ENCODE assay signal across 1 cellular context in the genomic region with DNA sequence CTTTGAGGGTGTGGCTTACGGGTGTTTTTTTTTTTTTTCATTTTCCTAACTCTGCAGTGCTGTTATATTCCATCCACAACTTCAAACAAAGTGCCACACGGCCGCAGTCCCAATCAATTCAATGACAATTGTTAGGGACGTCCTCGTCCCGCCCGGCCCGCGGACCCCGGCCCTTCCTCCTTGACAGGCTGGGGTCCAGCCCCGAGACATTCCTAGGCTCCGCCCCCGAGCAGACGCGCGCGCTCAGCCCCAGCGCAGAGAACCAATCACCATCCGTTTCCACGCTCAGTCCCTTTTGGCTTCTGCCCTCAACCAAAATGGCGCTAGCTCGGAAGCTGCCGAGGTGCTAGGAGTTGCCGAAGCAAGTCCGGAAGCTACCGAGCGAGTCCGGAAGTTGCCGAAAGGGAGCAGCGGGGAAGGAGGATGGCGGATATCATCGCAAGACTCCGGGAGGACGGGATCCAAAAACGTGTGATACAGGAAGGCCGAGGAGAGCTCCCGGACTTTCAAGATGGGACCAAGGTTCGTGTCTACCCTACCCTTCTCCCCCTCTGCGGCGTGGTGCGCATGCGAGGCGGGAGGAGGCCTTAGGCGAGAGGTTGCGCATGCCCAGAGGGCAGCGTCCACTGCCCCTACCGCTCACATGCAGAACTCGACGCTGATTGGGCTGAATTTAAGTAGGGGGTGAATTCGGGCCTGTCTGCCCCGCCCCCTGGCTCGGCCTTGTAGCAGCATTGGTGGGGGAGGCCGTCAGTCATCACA.
TF ChIP-seq lines count a peak whose summit lies in the region.

TSS of gene AIP (plus strand) at position 291 of the 762 bp plus-strand sequence. CDS start at position 424, 133 bp downstream.

TF ChIP-seq in K562, 482 proteins besides CTCF, POLR2A, EP300 and RAD21 (continued from another document and continues in another):
- TF ChIP-seq, protein P1, sequence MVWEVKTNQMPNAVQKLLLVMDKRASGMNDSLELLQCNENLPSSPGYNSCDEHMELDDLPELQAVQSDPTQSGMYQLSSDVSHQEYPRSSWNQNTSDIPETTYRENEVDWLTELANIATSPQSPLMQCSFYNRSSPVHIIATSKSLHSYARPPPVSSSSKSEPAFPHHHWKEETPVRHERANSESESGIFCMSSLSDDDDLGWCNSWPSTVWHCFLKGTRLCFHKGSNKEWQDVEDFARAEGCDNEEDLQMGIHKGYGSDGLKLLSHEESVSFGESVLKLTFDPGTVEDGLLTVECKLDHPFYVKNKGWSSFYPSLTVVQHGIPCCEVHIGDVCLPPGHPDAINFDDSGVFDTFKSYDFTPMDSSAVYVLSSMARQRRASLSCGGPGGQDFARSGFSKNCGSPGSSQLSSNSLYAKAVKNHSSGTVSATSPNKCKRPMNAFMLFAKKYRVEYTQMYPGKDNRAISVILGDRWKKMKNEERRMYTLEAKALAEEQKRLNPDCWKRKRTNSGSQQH (CRISPR knock-in tag; IDR thresholded peaks at IDR 0.05) = no peak
- TF ChIP-seq FOXM1 (IDR thresholded peaks at IDR 0.05; ENCODE audit: low read depth) (no peak), FOXM1 (CRISPR knock-in tag; IDR thresholded peaks at IDR 0.05; ENCODE audit: low read depth) (peak; percentile 98), ARNT (IDR thresholded peaks at IDR 0.05) (peak; percentile 12 to 52; a peak in 1 of 4 replicates), ESRRA (IDR thresholded peaks at IDR 0.05; ENCODE audit: borderline replicate concordance, low read depth) (no peak), NCOA4 (IDR thresholded peaks at IDR 0.05; ENCODE audit: partially characterized antibody) (no peak), PHF8 (IDR thresholded peaks at IDR 0.05; ENCODE audit: borderline replicate concordance, low read length) (peak; percentile 70; the same call in 1 of the 2 replicates), HDAC2 (IDR thresholded peaks at IDR 0.05) (peak; percentile 84; the same call in 1 of the 2 replicates), KAT8 (IDR thresholded peaks at IDR 0.05; ENCODE audit: low read depth) (no peak), ZNF124 (CRISPR knock-in tag; IDR thresholded peaks at IDR 0.05) (peak; percentile 90; the same call in 1 of the 2 replicates), ADNP (tag; IDR thresholded peaks at IDR 0.05) (no peak), ELF1 (tag; IDR thresholded peaks at IDR 0.05) (peak; percentile 91), MLX (CRISPR knock-in tag; conservative IDR thresholded peaks at IDR 0.05) (peak in 1 of 2 experiments; percentile 97; a peak in 2 of 4 replicates), ZNF175 (CRISPR knock-in tag; IDR thresholded peaks at IDR 0.05; ENCODE audit: low read depth) (no peak), SMAD2 (IDR thresholded peaks at IDR 0.05; ENCODE audit: low read depth, low read length) (no peak), ETV5 (CRISPR knock-in tag; IDR thresholded peaks at IDR 0.05; ENCODE audit: low read depth) (peak; percentile 82; the same call in 1 of the 2 replicates), RBM22 (IDR thresholded peaks at IDR 0.05; ENCODE audit: low read depth, low read length, poor library complexity, severe bottlenecking) (no peak), TSHZ1 (CRISPR knock-in tag; IDR thresholded peaks at IDR 0.05) (no peak), RREB1 (CRISPR knock-in tag; IDR thresholded peaks at IDR 0.05) (no peak), NFIC (IDR thresholded peaks at IDR 0.05) (no peak), CBX5 (IDR thresholded peaks at IDR 0.05; ENCODE audit: borderline replicate concordance, low read depth) (no peak), TCF7L2 (IDR thresholded peaks at IDR 0.05; ENCODE audit: low read depth, low read length) (no peak), HMG20B (CRISPR knock-in tag; IDR thresholded peaks at IDR 0.05) (no peak), HDAC6 (IDR thresholded peaks at IDR 0.05; ENCODE audit: low read depth, low read length) (no peak), ZNF778 (CRISPR knock-in tag; IDR thresholded peaks at IDR 0.05) (no peak)
- TF ChIP-seq, protein P2, sequence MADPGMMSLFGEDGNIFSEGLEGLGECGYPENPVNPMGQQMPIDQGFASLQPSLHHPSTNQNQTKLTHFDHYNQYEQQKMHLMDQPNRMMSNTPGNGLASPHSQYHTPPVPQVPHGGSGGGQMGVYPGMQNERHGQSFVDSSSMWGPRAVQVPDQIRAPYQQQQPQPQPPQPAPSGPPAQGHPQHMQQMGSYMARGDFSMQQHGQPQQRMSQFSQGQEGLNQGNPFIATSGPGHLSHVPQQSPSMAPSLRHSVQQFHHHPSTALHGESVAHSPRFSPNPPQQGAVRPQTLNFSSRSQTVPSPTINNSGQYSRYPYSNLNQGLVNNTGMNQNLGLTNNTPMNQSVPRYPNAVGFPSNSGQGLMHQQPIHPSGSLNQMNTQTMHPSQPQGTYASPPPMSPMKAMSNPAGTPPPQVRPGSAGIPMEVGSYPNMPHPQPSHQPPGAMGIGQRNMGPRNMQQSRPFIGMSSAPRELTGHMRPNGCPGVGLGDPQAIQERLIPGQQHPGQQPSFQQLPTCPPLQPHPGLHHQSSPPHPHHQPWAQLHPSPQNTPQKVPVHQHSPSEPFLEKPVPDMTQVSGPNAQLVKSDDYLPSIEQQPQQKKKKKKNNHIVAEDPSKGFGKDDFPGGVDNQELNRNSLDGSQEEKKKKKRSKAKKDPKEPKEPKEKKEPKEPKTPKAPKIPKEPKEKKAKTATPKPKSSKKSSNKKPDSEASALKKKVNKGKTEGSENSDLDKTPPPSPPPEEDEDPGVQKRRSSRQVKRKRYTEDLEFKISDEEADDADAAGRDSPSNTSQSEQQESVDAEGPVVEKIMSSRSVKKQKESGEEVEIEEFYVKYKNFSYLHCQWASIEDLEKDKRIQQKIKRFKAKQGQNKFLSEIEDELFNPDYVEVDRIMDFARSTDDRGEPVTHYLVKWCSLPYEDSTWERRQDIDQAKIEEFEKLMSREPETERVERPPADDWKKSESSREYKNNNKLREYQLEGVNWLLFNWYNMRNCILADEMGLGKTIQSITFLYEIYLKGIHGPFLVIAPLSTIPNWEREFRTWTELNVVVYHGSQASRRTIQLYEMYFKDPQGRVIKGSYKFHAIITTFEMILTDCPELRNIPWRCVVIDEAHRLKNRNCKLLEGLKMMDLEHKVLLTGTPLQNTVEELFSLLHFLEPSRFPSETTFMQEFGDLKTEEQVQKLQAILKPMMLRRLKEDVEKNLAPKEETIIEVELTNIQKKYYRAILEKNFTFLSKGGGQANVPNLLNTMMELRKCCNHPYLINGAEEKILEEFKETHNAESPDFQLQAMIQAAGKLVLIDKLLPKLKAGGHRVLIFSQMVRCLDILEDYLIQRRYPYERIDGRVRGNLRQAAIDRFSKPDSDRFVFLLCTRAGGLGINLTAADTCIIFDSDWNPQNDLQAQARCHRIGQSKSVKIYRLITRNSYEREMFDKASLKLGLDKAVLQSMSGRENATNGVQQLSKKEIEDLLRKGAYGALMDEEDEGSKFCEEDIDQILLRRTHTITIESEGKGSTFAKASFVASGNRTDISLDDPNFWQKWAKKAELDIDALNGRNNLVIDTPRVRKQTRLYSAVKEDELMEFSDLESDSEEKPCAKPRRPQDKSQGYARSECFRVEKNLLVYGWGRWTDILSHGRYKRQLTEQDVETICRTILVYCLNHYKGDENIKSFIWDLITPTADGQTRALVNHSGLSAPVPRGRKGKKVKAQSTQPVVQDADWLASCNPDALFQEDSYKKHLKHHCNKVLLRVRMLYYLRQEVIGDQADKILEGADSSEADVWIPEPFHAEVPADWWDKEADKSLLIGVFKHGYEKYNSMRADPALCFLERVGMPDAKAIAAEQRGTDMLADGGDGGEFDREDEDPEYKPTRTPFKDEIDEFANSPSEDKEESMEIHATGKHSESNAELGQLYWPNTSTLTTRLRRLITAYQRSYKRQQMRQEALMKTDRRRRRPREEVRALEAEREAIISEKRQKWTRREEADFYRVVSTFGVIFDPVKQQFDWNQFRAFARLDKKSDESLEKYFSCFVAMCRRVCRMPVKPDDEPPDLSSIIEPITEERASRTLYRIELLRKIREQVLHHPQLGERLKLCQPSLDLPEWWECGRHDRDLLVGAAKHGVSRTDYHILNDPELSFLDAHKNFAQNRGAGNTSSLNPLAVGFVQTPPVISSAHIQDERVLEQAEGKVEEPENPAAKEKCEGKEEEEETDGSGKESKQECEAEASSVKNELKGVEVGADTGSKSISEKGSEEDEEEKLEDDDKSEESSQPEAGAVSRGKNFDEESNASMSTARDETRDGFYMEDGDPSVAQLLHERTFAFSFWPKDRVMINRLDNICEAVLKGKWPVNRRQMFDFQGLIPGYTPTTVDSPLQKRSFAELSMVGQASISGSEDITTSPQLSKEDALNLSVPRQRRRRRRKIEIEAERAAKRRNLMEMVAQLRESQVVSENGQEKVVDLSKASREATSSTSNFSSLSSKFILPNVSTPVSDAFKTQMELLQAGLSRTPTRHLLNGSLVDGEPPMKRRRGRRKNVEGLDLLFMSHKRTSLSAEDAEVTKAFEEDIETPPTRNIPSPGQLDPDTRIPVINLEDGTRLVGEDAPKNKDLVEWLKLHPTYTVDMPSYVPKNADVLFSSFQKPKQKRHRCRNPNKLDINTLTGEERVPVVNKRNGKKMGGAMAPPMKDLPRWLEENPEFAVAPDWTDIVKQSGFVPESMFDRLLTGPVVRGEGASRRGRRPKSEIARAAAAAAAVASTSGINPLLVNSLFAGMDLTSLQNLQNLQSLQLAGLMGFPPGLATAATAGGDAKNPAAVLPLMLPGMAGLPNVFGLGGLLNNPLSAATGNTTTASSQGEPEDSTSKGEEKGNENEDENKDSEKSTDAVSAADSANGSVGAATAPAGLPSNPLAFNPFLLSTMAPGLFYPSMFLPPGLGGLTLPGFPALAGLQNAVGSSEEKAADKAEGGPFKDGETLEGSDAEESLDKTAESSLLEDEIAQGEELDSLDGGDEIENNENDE (IDR thresholded peaks at IDR 0.05; ENCODE audit: low read depth, low read length) = no peak
- TF ChIP-seq, protein P3, sequence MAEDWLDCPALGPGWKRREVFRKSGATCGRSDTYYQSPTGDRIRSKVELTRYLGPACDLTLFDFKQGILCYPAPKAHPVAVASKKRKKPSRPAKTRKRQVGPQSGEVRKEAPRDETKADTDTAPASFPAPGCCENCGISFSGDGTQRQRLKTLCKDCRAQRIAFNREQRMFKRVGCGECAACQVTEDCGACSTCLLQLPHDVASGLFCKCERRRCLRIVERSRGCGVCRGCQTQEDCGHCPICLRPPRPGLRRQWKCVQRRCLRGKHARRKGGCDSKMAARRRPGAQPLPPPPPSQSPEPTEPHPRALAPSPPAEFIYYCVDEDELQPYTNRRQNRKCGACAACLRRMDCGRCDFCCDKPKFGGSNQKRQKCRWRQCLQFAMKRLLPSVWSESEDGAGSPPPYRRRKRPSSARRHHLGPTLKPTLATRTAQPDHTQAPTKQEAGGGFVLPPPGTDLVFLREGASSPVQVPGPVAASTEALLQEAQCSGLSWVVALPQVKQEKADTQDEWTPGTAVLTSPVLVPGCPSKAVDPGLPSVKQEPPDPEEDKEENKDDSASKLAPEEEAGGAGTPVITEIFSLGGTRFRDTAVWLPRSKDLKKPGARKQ (CRISPR knock-in tag; IDR thresholded peaks at IDR 0.05) = no peak
